ENCODE assay signal across 21 cellular contexts in genomic region chr11:126695293-126695692, GRCh38.
DNase-seq lines count a peak whose midpoint lies in the region; ATAC-seq, FAIRE-seq and TF ChIP-seq lines count a peak whose summit lies in the region.
"Had no signal": no experiment of that assay in that cellular context is flagged by ENCODE, and none has a peak within 500 bp of the region (broad histone marks: within the 10 kb centered on the region; RNA-seq: fewer than 3 reads in every experiment).

No MANE protein-coding gene starts in this region.

- H3K4me3 Mint-ChIP-seq in activated T-cell treated with anti-CD3 and anti-CD28 coated beads, Interleukin-2, amount 50 U/mL, for 4 hours, result no peak overlapping the region
- H3K4me3 Mint-ChIP-seq: CD8-positive, alpha-beta T cell had no signal

- TF ChIP-seq POLR2A in HepG2 (IDR thresholded peaks at IDR 0.05; ENCODE audit: insufficient read depth in 1 of 2, low read depth in 2 of 2, low read length in 2 of 2) (no peak), right lobe of liver (IDR thresholded peaks at IDR 0.05) (no peak)

- no peaks in the 10 kb centered on the region for H3K36me3 Mint-ChIP-seq in activated T-cell treated with anti-CD3 and anti-CD28 coated beads, Interleukin-2, amount 50 U/mL, for 4 hours (ENCODE audit: insufficient read depth)
- H3K36me3 Mint-ChIP-seq: CD8-positive, alpha-beta T cell had no signal

- H2AFZ ChIP-seq in HepG2 (ENCODE audit: low read length), result no peak overlapping the region

- WGBS in HepG2 (ENCODE audit: low lambda C conversion rate), result 20% methylated on average over 4 of the region's 4 CpGs
- WGBS in right lobe of liver (ENCODE audit: insufficient coverage, low coverage, low lambda C conversion rate, missing lambda C conversion rate), result 58% methylated on average over 4 of the region's 4 CpGs

- no peaks in the 10 kb centered on the region for H3K9me3 Mint-ChIP-seq in activated T-cell treated with anti-CD3 and anti-CD28 coated beads, Interleukin-2, amount 50 U/mL, for 4 hours
- H3K9me3 Mint-ChIP-seq: CD8-positive, alpha-beta T cell had no signal

- no peak for TF ChIP-seq EP300 in HepG2 (IDR thresholded peaks at IDR 0.05; ENCODE audit: low read depth in 2 of 2, low read length in 2 of 2)
- no peak for TF ChIP-seq EP300 in HepG2 (CRISPR knock-in tag; IDR thresholded peaks at IDR 0.05; ENCODE audit: borderline replicate concordance)
- TF ChIP-seq EP300 in Ishikawa (IDR thresholded peaks at IDR 0.05; ENCODE audit: borderline replicate concordance), result no peak

- no peaks in the 10 kb centered on the region for H4K20me1 ChIP-seq in HepG2 (ENCODE audit: insufficient read depth, low read length)

- no peaks in the 10 kb centered on the region for H3K4me1 ChIP-seq in HepG2 (ENCODE audit: insufficient read depth, low read length)
- no peaks in the 10 kb centered on the region for H3K4me1 ChIP-seq in right lobe of liver
- H3K4me1 ChIP-seq: SJCRH30 had no signal

- in situ Hi-C loops in HepG2 (cut with HindIII; ENCODE audit: extremely low pct_ligation_motif_present, low pct_unique_long_range_greater_than_20kb), result no loop called here

- H3K9me3 ChIP-seq in HepG2 (ENCODE audit: low read length), result peaks cover 6% of the 10 kb centered on the region; the same call in 1 of the 2 replicates
- H3K9me3 ChIP-seq in right lobe of liver, result no peaks in the 10 kb centered on the region
- H3K9me3 ChIP-seq: SJCRH30 had no signal

- H3K27me3 Mint-ChIP-seq in activated T-cell treated with anti-CD3 and anti-CD28 coated beads, Interleukin-2, amount 50 U/mL, for 4 hours (ENCODE audit: low read depth), result peaks cover 8% of the 10 kb centered on the region

- H3K9ac ChIP-seq in HepG2 (ENCODE audit: insufficient read depth, low read depth, low read length), result no peak overlapping the region

- H3K4me1 Mint-ChIP-seq in activated T-cell treated with anti-CD3 and anti-CD28 coated beads, Interleukin-2, amount 50 U/mL, for 4 hours (ENCODE audit: low read depth), result no peaks in the 10 kb centered on the region

- H3K27ac ChIP-seq in HepG2 (ENCODE audit: extremely low read length, insufficient read depth, low read length) (no peak overlapping the region), right lobe of liver (no peak overlapping the region)
- H3K27ac ChIP-seq: RWPE1, SJCRH30 had no signal

- H3K27me3 ChIP-seq in HepG2 (ENCODE audit: control insufficient read depth in 1 of 2, insufficient read depth in 2 of 2, low read length in 2 of 2), result peaks cover 0 to 49% of the 10 kb centered on the region in 2 experiments; a peak in 4 of 5 replicates
- no peaks in the 10 kb centered on the region for H3K27me3 ChIP-seq in right lobe of liver
- H3K27me3 ChIP-seq: SJCRH30 had no signal

- POLR2A ChIA-PET in HepG2 (lab: Yijun Ruan, JAX), result no interaction called here

- no TSS peak for BruUV-seq in HepG2 (replicated peaks; lab: Mats Ljungman, UMichigan)

- intact Hi-C loops in HepG2 (cut with micrococcal nuclease; ENCODE audit: unreplicated experiment) (no loop called here), right lobe of liver (cut with DNase I) (no loop called here)

- H3K36me3 ChIP-seq in HepG2 (replicated peaks in 1 of 2; ENCODE audit: control insufficient read depth in 1 of 2, insufficient read depth in 2 of 2, low read length in 2 of 2) (no peaks in the 10 kb centered on the region), right lobe of liver (no peaks in the 10 kb centered on the region)
- H3K36me3 ChIP-seq: SJCRH30 had no signal

- DNase-seq in HepG2 (ENCODE audit: low spot score), result no peak
- no peak for DNase-seq in right lobe of liver
- DNase-seq in islet precursor cell, result peak; percentile 75
- no peak for DNase-seq in activated T-cell treated with anti-CD3 and anti-CD28 coated beads, Interleukin-2, amount 50 U/mL, for 4 hours
- DNase-seq in GM20000 (ENCODE audit: low spot score), result no peak
- DNase-seq in AML-193 (lab: John Stamatoyannopoulos, UW), result no peak
- DNase-seq: CD8-positive, alpha-beta T cell; H7; Kasumi-1; MM.1S; NCI-H1092 treated with DMSO at 0.1 percent for 48 hours; NCI-H1694 treated with DMSO at 0.1 percent for 48 hours; NCI-H2107; NCI-H2227 treated with DMSO at 0.1 percent for 48 hours; NCI-H69; SJCRH30; SW 1271 had no signal

- TF ChIP-seq CTCF in HepG2 (CRISPR knock-in tag; IDR thresholded peaks at IDR 0.05) (no peak), right lobe of liver (IDR thresholded peaks at IDR 0.05) (no peak), GM20000 (IDR thresholded peaks at IDR 0.05; ENCODE audit: extremely low read depth, missing control alignments) (no peak)

- H3K79me2 ChIP-seq in HepG2 (ENCODE audit: insufficient read depth, low read length), result no peaks in the 10 kb centered on the region

- ATAC-seq in HepG2 (no peak), right lobe of liver (no peak)
- ATAC-seq in activated T-cell treated with anti-CD3 and anti-CD28 coated beads, Interleukin-2, amount 50 U/mL, for 4 hours, result no peak
- ATAC-seq: CD8-positive, alpha-beta T cell had no signal

- no peak overlapping the region for H3K4me3 ChIP-seq in HepG2 (replicated peaks in 1 of 3; ENCODE audit: insufficient read depth in 1 of 3, low read depth in 2 of 3, low read length in 3 of 3)
- H3K4me3 ChIP-seq in right lobe of liver, result no peak overlapping the region
- H3K4me3 ChIP-seq: SJCRH30 had no signal

- FAIRE-seq in HepG2 (lab: Jason Lieb, UNC), result no peak
- FAIRE-seq: D721Med, GM12892 had no signal

- TF ChIP-seq RAD21 in HepG2 (CRISPR knock-in tag; IDR thresholded peaks at IDR 0.05) (no peak), Ishikawa (IDR thresholded peaks at IDR 0.05; ENCODE audit: low read depth) (no peak)

- no peak overlapping the region for H3K4me2 ChIP-seq in HepG2 (ENCODE audit: low read depth, low read length)

- CTCF ChIA-PET in HepG2 (lab: Yijun Ruan, JAX; ENCODE audit: low intra/inter-chr PET ratio, low total read pairs), result no interaction called here

TF ChIP-seq in HepG2, 621 proteins besides CTCF, POLR2A, EP300 and RAD21:
- no peak for TF ChIP-seq TBP (CRISPR knock-in tag; IDR thresholded peaks at IDR 0.05)
- TF ChIP-seq ZFX (CRISPR knock-in tag; IDR thresholded peaks at IDR 0.05; ENCODE audit: low read depth), result no peak
- peak; percentile 11; the same call in 1 of the 2 replicates for TF ChIP-seq RAD51 (IDR thresholded peaks at IDR 0.05; ENCODE audit: borderline replicate concordance)

TF ChIP-seq in Ishikawa, 13 proteins besides CTCF, POLR2A, EP300 and RAD21:
- no peak for TF ChIP-seq ZBTB7A (IDR thresholded peaks at IDR 0.05; ENCODE audit: low read depth)
- no peak for TF ChIP-seq TCF12 (IDR thresholded peaks at IDR 0.05; ENCODE audit: low read depth)
- TF ChIP-seq REST (IDR thresholded peaks at IDR 0.05; ENCODE audit: low read depth), result no peak
- TF ChIP-seq, protein P1, sequence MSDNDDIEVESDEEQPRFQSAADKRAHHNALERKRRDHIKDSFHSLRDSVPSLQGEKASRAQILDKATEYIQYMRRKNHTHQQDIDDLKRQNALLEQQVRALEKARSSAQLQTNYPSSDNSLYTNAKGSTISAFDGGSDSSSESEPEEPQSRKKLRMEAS (IDR thresholded peaks at IDR 0.05), result no peak
- TF ChIP-seq CEBPB (IDR thresholded peaks at IDR 0.05), result no peak
- TF ChIP-seq USF1 (IDR thresholded peaks at IDR 0.05), result 0 out of 2 replicates have a peak, but pooled peaks have one; percentile 27
TF ChIP-seq in Ishikawa: peak in this region for 1.
